25 cellular contexts compared by ENCODE assay signal in genomic region chr6:85424981-85425380, GRCh38.
"Had no signal": no experiment of that assay in that cellular context is flagged by ENCODE, and none has a peak within 500 bp of the region (broad histone marks: within the 10 kb centered on the region; RNA-seq: fewer than 3 reads in every experiment).

No MANE protein-coding gene starts in this region.

- ATAC-seq: activated CD8-positive, alpha-beta memory T cell treated with anti-CD3 and anti-CD28 coated beads, Interleukin-2, amount 10 ng/mL, durations not matched to agents 7 days and 5 days; activated CD8-positive, alpha-beta T cell treated with anti-CD3 and anti-CD28 coated beads, Interleukin-2, amount 10 ng/mL, durations not matched to agents 7 days and 5 days; body of pancreas; left ventricle myocardium superior; mucosa of descending colon; right cardiac atrium; stimulated activated naive B cell treated with anti-CD40 and anti-IgM and Interleukin-4, amounts not matched to agents 10 μg/mL and 1 μg/mL and 100 μg/mL, for 72 hours; WTC11 had no signal

- DNase-seq: activated CD4-positive, alpha-beta T cell treated with anti-CD3 and anti-CD28 coated beads for 1 hour; activated CD4-positive, alpha-beta T cell treated with anti-CD3 and anti-CD28 coated beads, Interleukin-2, amount 10 ng/mL, durations not matched to agents 7 days and 5 days; activated CD8-positive, alpha-beta memory T cell treated with anti-CD3 and anti-CD28 coated beads, Interleukin-2, amount 10 ng/mL, durations not matched to agents 7 days and 5 days; activated CD8-positive, alpha-beta T cell treated with anti-CD3 and anti-CD28 coated beads, Interleukin-2, amount 10 ng/mL, durations not matched to agents 7 days and 5 days; activated naive CD4-positive, alpha-beta T cell treated with anti-CD3 and anti-CD28 coated beads for 36 hours; activated naive CD8-positive, alpha-beta T cell treated with anti-CD3 and anti-CD28 coated beads for 36 hours; activated T-cell treated with anti-CD3 and anti-CD28 coated beads, Interleukin-2, amount 50 U/mL, for 48 hours; adrenal gland; aorta; body of pancreas; effector CD8-positive, alpha-beta T cell; esophagus squamous epithelium; foreskin melanocyte; left ventricle myocardium superior; mucosa of descending colon; posterior cingulate gyrus; right cardiac atrium; stimulated activated CD4-positive, alpha-beta T cell treated with anti-CD3 and anti-CD28 coated beads, Interleukin-15, amount 100 ng/mL, for 24 hours; stimulated activated CD4-positive, alpha-beta T cell treated with anti-CD3 and anti-CD28 coated beads, Interleukin-2, amount 100 ng/mL, for 24 hours; stimulated activated naive B cell treated with anti-CD40 and anti-IgM and Interleukin-4, amounts not matched to agents 10 μg/mL and 1 μg/mL and 100 μg/mL, for 72 hours; stomach; thyroid gland; upper lobe of left lung had no signal

- H3K27ac Mint-ChIP-seq: activated CD4-positive, alpha-beta T cell treated with anti-CD3 and anti-CD28 coated beads, Interleukin-2, amount 10 ng/mL, durations not matched to agents 7 days and 5 days; activated CD8-positive, alpha-beta memory T cell treated with anti-CD3 and anti-CD28 coated beads, Interleukin-2, amount 10 ng/mL, durations not matched to agents 7 days and 5 days; activated CD8-positive, alpha-beta T cell treated with anti-CD3 and anti-CD28 coated beads, Interleukin-2, amount 10 ng/mL, durations not matched to agents 7 days and 5 days; activated naive CD4-positive, alpha-beta T cell treated with anti-CD3 and anti-CD28 coated beads for 36 hours; activated naive CD8-positive, alpha-beta T cell treated with anti-CD3 and anti-CD28 coated beads for 36 hours; nephron; stimulated activated naive B cell treated with anti-CD40 and anti-IgM and Interleukin-4, amounts not matched to agents 10 μg/mL and 1 μg/mL and 100 μg/mL, for 72 hours; WTC11 had no signal

- H3K4me1 Mint-ChIP-seq: activated CD8-positive, alpha-beta memory T cell treated with anti-CD3 and anti-CD28 coated beads, Interleukin-2, amount 10 ng/mL, durations not matched to agents 7 days and 5 days; activated naive CD8-positive, alpha-beta T cell treated with anti-CD3 and anti-CD28 coated beads for 36 hours; nephron; WTC11 had no signal

- H3K27me3 Mint-ChIP-seq: activated naive CD8-positive, alpha-beta T cell treated with anti-CD3 and anti-CD28 coated beads for 36 hours had no signal

- H3K4me3 Mint-ChIP-seq: activated CD4-positive, alpha-beta T cell treated with anti-CD3 and anti-CD28 coated beads, Interleukin-2, amount 10 ng/mL, durations not matched to agents 7 days and 5 days; activated CD8-positive, alpha-beta memory T cell treated with anti-CD3 and anti-CD28 coated beads, Interleukin-2, amount 10 ng/mL, durations not matched to agents 7 days and 5 days; activated CD8-positive, alpha-beta T cell treated with anti-CD3 and anti-CD28 coated beads, Interleukin-2, amount 10 ng/mL, durations not matched to agents 7 days and 5 days; activated naive CD4-positive, alpha-beta T cell treated with anti-CD3 and anti-CD28 coated beads for 36 hours; activated naive CD8-positive, alpha-beta T cell treated with anti-CD3 and anti-CD28 coated beads for 36 hours; nephron; stimulated activated naive B cell treated with anti-CD40 and anti-IgM and Interleukin-4, amounts not matched to agents 10 μg/mL and 1 μg/mL and 100 μg/mL, for 72 hours; WTC11 had no signal
